Comparison of ENCODE assay signal across 10 cellular contexts in genomic region chr1:41333146-41333784, GRCh38. TPM values are rescaled to one million over a fixed set of nuclear protein-coding genes. Genes with fewer than 3 reads are reported as not detected.
DNase-seq lines count a peak whose midpoint lies in the region; ATAC-seq and TF ChIP-seq lines count a peak whose summit lies in the region.
"Had no signal": no experiment of that assay in that cellular context is flagged by ENCODE, and none has a peak within 500 bp of the region (broad histone marks: within the 10 kb centered on the region; RNA-seq: fewer than 3 reads in every experiment).

No MANE protein-coding gene starts in this region.

- H3K4me3 Mint-ChIP-seq in activated T-cell treated with anti-CD3 and anti-CD28 coated beads, Interleukin-2, amount 50 U/mL, for 72 hours, result no peak overlapping the region

- no peak overlapping the region for H3K27ac ChIP-seq in lower lobe of right lung
- H3K27ac ChIP-seq: heart left ventricle had no signal

- TF ChIP-seq CTCF in lower leg skin (IDR thresholded peaks at IDR 0.05) (no peak), lower lobe of right lung (IDR thresholded peaks at IDR 0.05) (no peak)

- H3K27me3 ChIP-seq in MG63, result no peaks in the 10 kb centered on the region
- H3K27me3 ChIP-seq in lower lobe of right lung (ENCODE audit: low read depth), result no peaks in the 10 kb centered on the region
- H3K27me3 ChIP-seq: heart left ventricle had no signal

- TF ChIP-seq POLR2A in lower leg skin (IDR thresholded peaks at IDR 0.05), result no peak

- H3K4me1 Mint-ChIP-seq in activated T-cell treated with anti-CD3 and anti-CD28 coated beads, Interleukin-2, amount 50 U/mL, for 72 hours (ENCODE audit: low read depth), result peaks cover 11% of the 10 kb centered on the region

- DNase-seq in CMK (ENCODE audit: low read depth) (peak; percentile 29), MG63 (peak; percentile 36), lower leg skin (ENCODE audit: low spot score in 2 of 2) (peak; percentile 3 to 56), AG08396 (ENCODE audit: low spot score) (no peak), hypothalamus (lab: John Stamatoyannopoulos, UW) (no peak), lower lobe of right lung (no peak)
- peak in 1 of 2 donors; percentile 10 for DNase-seq in activated T-cell treated with anti-CD3 and anti-CD28 coated beads, Interleukin-2, amount 50 U/mL, for 72 hours
- DNase-seq: NCI-H2081 treated with DMSO at 0.1 percent for 48 hours had no signal

- no peaks in the 10 kb centered on the region for H3K4me1 ChIP-seq in lower lobe of right lung

- WGBS in lower leg skin, 2 donors, result 51% methylated on average over 6 of the region's 6 CpGs

- H3K27me3 Mint-ChIP-seq in activated T-cell treated with anti-CD3 and anti-CD28 coated beads, Interleukin-2, amount 50 U/mL, for 72 hours (ENCODE audit: low read depth), result peaks cover 16% of the 10 kb centered on the region

- H3K4me3 ChIP-seq in MG63 (no peak overlapping the region), lower leg skin (ENCODE audit: low read depth, poor library complexity, severe bottlenecking) (no peak overlapping the region), lower lobe of right lung (no peak overlapping the region)
- H3K4me3 ChIP-seq: heart left ventricle had no signal

- intact Hi-C loops in lower leg skin (cut with DNase I; ENCODE audit: low total_unique reads) (no loop called here), lower lobe of right lung (cut with DNase I) (no loop called here)

- peaks cover 1 to 4% of the 10 kb centered on the region in 2 donors for H3K9me3 Mint-ChIP-seq in activated T-cell treated with anti-CD3 and anti-CD28 coated beads, Interleukin-2, amount 50 U/mL, for 72 hours

- no peak overlapping the region for H3K27ac Mint-ChIP-seq in activated T-cell treated with anti-CD3 and anti-CD28 coated beads, Interleukin-2, amount 50 U/mL, for 72 hours

- H3K9me3 ChIP-seq in MG63 (peaks cover 8% of the 10 kb centered on the region), lower lobe of right lung (no peaks in the 10 kb centered on the region)

- peak; percentile 42 to 52 for ATAC-seq in activated T-cell treated with anti-CD3 and anti-CD28 coated beads, Interleukin-2, amount 50 U/mL, for 72 hours (replicated peaks in 1 of 2)
- ATAC-seq in GM21737 (IDR thresholded peaks at IDR 0.05; ENCODE audit: unreplicated experiment), result no peak
- no peak for ATAC-seq in lower lobe of right lung
- ATAC-seq: heart left ventricle had no signal

- peaks cover 0 to 2% of the 10 kb centered on the region in 2 donors for H3K36me3 Mint-ChIP-seq in activated T-cell treated with anti-CD3 and anti-CD28 coated beads, Interleukin-2, amount 50 U/mL, for 72 hours (ENCODE audit: insufficient read depth in 2 of 2)

- H3K36me3 ChIP-seq in MG63, result no peaks in the 10 kb centered on the region
- H3K36me3 ChIP-seq in lower lobe of right lung, result no peaks in the 10 kb centered on the region
- H3K36me3 ChIP-seq: heart left ventricle had no signal

RNA-seq across cellular contexts. Expression of gene FOXO6, which starts 28.0 kb away (rescaled TPM):
- not detected in 2 replicates for total RNA-seq in MG63 (2014; rRNA removed; shearing (Covaris generic); ENCODE audit: low replicate concordance)
- under 1 TPM; 0.19 to 0.21 TPM for total RNA-seq in activated T-cell treated with anti-CD3 and anti-CD28 coated beads, Interleukin-2, amount 50 U/mL, for 72 hours
- total RNA-seq in lower leg skin, result 1 to 10 TPM in 3 of 4 donors, under 1 TPM in 1; 0.15 to 3.5 (median 1.5) TPM
- 0.92 TPM for total RNA-seq in lower lobe of right lung

Comparison
In these comparisons a context has a peak if more than half of its experiments do, and no peak if none do; other contexts are left out.
1. DNase-seq: peak in CMK (single experiment), MG63 (single experiment) and lower leg skin (2 of 2); none in AG08396 (single experiment), hypothalamus (0 of 51) and lower lobe of right lung (single experiment).
2. ATAC-seq: peak in activated T-cell treated with anti-CD3 and anti-CD28 coated beads, Interleukin-2, amount 50 U/mL, for 72 hours (2 of 2); none in GM21737 (single experiment) and lower lobe of right lung (0 of 2).